In genomic region chr2:38794235-38794946, GRCh38 we compare ENCODE assay signal across 21 cellular contexts. TPM values are rescaled to one million over a fixed set of nuclear protein-coding genes. Genes with fewer than 3 reads are reported as not detected.
DNase-seq lines count a peak whose midpoint lies in the region; ATAC-seq, FAIRE-seq and TF ChIP-seq lines count a peak whose summit lies in the region.
"Had no signal": no experiment of that assay in that cellular context is flagged by ENCODE, and none has a peak within 500 bp of the region (broad histone marks: within the 10 kb centered on the region; RNA-seq: fewer than 3 reads in every experiment).

No MANE protein-coding gene starts in this region.

- peaks cover 0 to 5% of the 10 kb centered on the region in 2 experiments; a peak in 1 of 5 replicates for H3K36me3 ChIP-seq in HepG2 (replicated peaks in 1 of 2; ENCODE audit: control insufficient read depth in 1 of 2, insufficient read depth in 2 of 2, low read length in 2 of 2)

- H3K9ac ChIP-seq in HepG2 (ENCODE audit: insufficient read depth, low read depth, low read length), result peak overlapping the region; percentile 3; the same call in 1 of the 2 replicates

- TF ChIP-seq CTCF in HepG2 (CRISPR knock-in tag; IDR thresholded peaks at IDR 0.05) (no peak), progenitor cell of endocrine pancreas (IDR thresholded peaks at IDR 0.05; ENCODE audit: unreplicated experiment) (no peak), foreskin fibroblast (IDR thresholded peaks at IDR 0.05; ENCODE audit: low read depth, low read length) (no peak)

- FAIRE-seq in HepG2 (lab: Jason Lieb, UNC), result peak; percentile 48
- FAIRE-seq: H1 had no signal

- H3K27ac Mint-ChIP-seq in progenitor cell of endocrine pancreas, result peak overlapping the region; percentile 88
- H3K27ac Mint-ChIP-seq: CD8-positive, alpha-beta memory T cell had no signal

- ATAC-seq in HepG2, result peak; percentile 83

- no peaks in the 10 kb centered on the region for H3K9me3 ChIP-seq in HepG2 (ENCODE audit: low read length)

- peak; percentile 74 for DNase-seq in Caki2 (ENCODE audit: low read depth)
- DNase-seq in glomerular visceral epithelial cell (ENCODE audit: extremely low spot score), result peak; percentile 13
- peak; percentile 39 for DNase-seq in HepG2 (ENCODE audit: low spot score)
- DNase-seq in progenitor cell of endocrine pancreas (ENCODE audit: low spot score, unreplicated experiment), result no peak
- no peak for DNase-seq in A172 (ENCODE audit: low spot score)
- DNase-seq in MV-4-11 (lab: John Stamatoyannopoulos, UW), result no peak
- DNase-seq in foreskin fibroblast, result no peak
- no peak for DNase-seq in Kasumi-1 (lab: John Stamatoyannopoulos, UW)
- DNase-seq: C1 segment of cervical spinal cord; CD8-positive, alpha-beta memory T cell; DMS79; KG1; NCI-H1048; NCI-H1436; NCI-H2029; NCI-H2171 treated with DMSO at 0.1 percent for 48 hours; NCI-H748 treated with DMSO at 0.1 percent for 48 hours; NK-92 treated with Interleukin-12 subunit alpha and Interleukin-12 subunit beta, amount 100 ng/mL, for 24 hours; Right ventricle myocardium superior had no signal

- 20% methylated on average over 7 of the region's 7 CpGs for WGBS in HepG2 (ENCODE audit: low lambda C conversion rate)

- H3K79me2 ChIP-seq in HepG2 (ENCODE audit: insufficient read depth, low read length), result no peaks in the 10 kb centered on the region

- H3K4me3 ChIP-seq in HepG2 (replicated peaks in 1 of 3; ENCODE audit: insufficient read depth in 1 of 3, low read depth in 2 of 3, low read length in 3 of 3) (peak overlapping the region in 1 of 3 experiments; percentile 1; a peak in 1 of 6 replicates), foreskin fibroblast (ENCODE audit: low read depth in 1 of 2, low read length in 2 of 2) (no peak overlapping the region)
- H3K4me3 ChIP-seq: SK-N-MC had no signal

- H3K27ac ChIP-seq in HepG2 (ENCODE audit: extremely low read length, insufficient read depth, low read length), result peak overlapping the region; percentile 3
- H3K27ac ChIP-seq: SK-N-MC had no signal

- no peaks in the 10 kb centered on the region for H3K9me3 Mint-ChIP-seq in progenitor cell of endocrine pancreas (ENCODE audit: low read depth)
- H3K9me3 Mint-ChIP-seq: CD8-positive, alpha-beta memory T cell had no signal

- H2AFZ ChIP-seq in HepG2 (ENCODE audit: low read length), result peak overlapping the region; percentile 88

- H3K36me3 Mint-ChIP-seq in progenitor cell of endocrine pancreas (ENCODE audit: insufficient read depth), result peaks cover 3% of the 10 kb centered on the region

- no peaks in the 10 kb centered on the region for H3K27me3 Mint-ChIP-seq in progenitor cell of endocrine pancreas

- CTCF ChIA-PET in HepG2 (lab: Yijun Ruan, JAX; ENCODE audit: low intra/inter-chr PET ratio, low total read pairs), result no interaction called here

- H3K27me3 ChIP-seq in HepG2 (ENCODE audit: control insufficient read depth in 1 of 2, insufficient read depth in 2 of 2, low read length in 2 of 2), result no peaks in the 10 kb centered on the region

- TF ChIP-seq EP300 in HepG2 (IDR thresholded peaks at IDR 0.05; ENCODE audit: low read depth in 2 of 2, low read length in 2 of 2) (no peak), HepG2 (CRISPR knock-in tag; IDR thresholded peaks at IDR 0.05; ENCODE audit: borderline replicate concordance) (no peak)

- H3K4me2 ChIP-seq in HepG2 (ENCODE audit: low read depth, low read length), result peak overlapping the region; percentile 60

- intact Hi-C loops in HepG2 (cut with micrococcal nuclease; ENCODE audit: unreplicated experiment), result no loop called here

- H3K4me1 ChIP-seq in HepG2 (ENCODE audit: insufficient read depth, low read length), result peaks cover 40% of the 10 kb centered on the region

- H3K4me1 Mint-ChIP-seq in progenitor cell of endocrine pancreas (ENCODE audit: low read depth), result peaks cover 19% of the 10 kb centered on the region
- H3K4me1 Mint-ChIP-seq: CD8-positive, alpha-beta memory T cell had no signal

- no TSS peak for BruUV-seq in HepG2 (replicated peaks; lab: Mats Ljungman, UMichigan)

- TF ChIP-seq RAD21 in HepG2 (CRISPR knock-in tag; IDR thresholded peaks at IDR 0.05), result no peak

- POLR2A ChIA-PET in HepG2 (lab: Yijun Ruan, JAX), result interaction anchor here (2.9 kb wide), 1 partner anchor 43 kb away, joined by 14 read pairs; the partner anchor contains the start of gene SRSF7

- no peak overlapping the region for H3K4me3 Mint-ChIP-seq in progenitor cell of endocrine pancreas (ENCODE audit: low read depth)
- H3K4me3 Mint-ChIP-seq: CD8-positive, alpha-beta memory T cell had no signal

- H4K20me1 ChIP-seq in HepG2 (ENCODE audit: insufficient read depth, low read length), result no peaks in the 10 kb centered on the region

- no peak for TF ChIP-seq POLR2A in HepG2 (IDR thresholded peaks at IDR 0.05; ENCODE audit: insufficient read depth in 1 of 2, low read depth in 2 of 2, low read length in 2 of 2)

- in situ Hi-C loops in Caki2 (cut with HindIII; ENCODE audit: low pct_unique_long_range_greater_than_20kb, low sequenced_read_pairs), result no loop called here
- in situ Hi-C loops in HepG2 (cut with HindIII; ENCODE audit: extremely low pct_ligation_motif_present, low pct_unique_long_range_greater_than_20kb), result no loop called here

TF ChIP-seq in HepG2, 621 proteins besides CTCF, POLR2A, EP300 and RAD21 (continues in another document):
- TF ChIP-seq ZNF44 (CRISPR knock-in tag; IDR thresholded peaks at IDR 0.05) (0 out of 2 replicates have a peak, but pooled peaks have one; percentile 66), ZFP36L1 (CRISPR knock-in tag; IDR thresholded peaks at IDR 0.05) (peak; percentile 54; the same call in 1 of the 2 replicates)

RNA-seq across cellular contexts. Expression of gene GEMIN6, which starts 16.4 kb away (rescaled TPM):
- total RNA-seq in Caki2 (2014; rRNA removed; shearing (Covaris generic); ENCODE audit: low replicate concordance), result 19.3 and 32.1 TPM in 2 replicates
- total RNA-seq in HepG2 (2016; rRNA removed; fragmentation: Illumina TruSeq; extraction: Trizol) (43.2 and 62.7 TPM in 2 replicates), progenitor cell of endocrine pancreas (16.3 and 17.5 TPM in 2 replicates)
- 12.7 and 14.8 TPM in 2 replicates for total RNA-seq in HepG2 (2016; cell fraction: cytosol; rRNA removed; fragmentation: Illumina TruSeq; extraction: Trizol; ENCODE audit: low read depth)
- 46.9 and 68.8 TPM in 2 replicates for total RNA-seq in HepG2 (2016; cell fraction: insoluble cytoplasmic fraction; rRNA removed; fragmentation: Illumina TruSeq; extraction: Trizol)
- 27.5 and 31.0 TPM in 2 replicates for total RNA-seq in HepG2 (2016; cell fraction: membrane; rRNA removed; fragmentation: Illumina TruSeq; extraction: Trizol)
- total RNA-seq in HepG2 (2016; cell fraction: nucleus; rRNA removed; fragmentation: Illumina TruSeq; extraction: Trizol), result 11.9 and 15.9 TPM in 2 replicates
- 13.0 and 14.4 TPM in 2 replicates for polyA plus RNA-seq in HepG2 (2011; rRNA removed)
- 7.9 and 12.4 TPM in 2 replicates for polyA plus RNA-seq in HepG2 (2011; cell fraction: cytosol; rRNA removed)
- polyA plus RNA-seq in HepG2 (2011; cell fraction: nucleus; rRNA removed), result 1.6 and 3.7 TPM in 2 replicates
- 15.2 and 30.2 TPM in 2 replicates for polyA plus RNA-seq in HepG2 (2012)
- 12.3 and 13.5 TPM in 2 replicates for polyA plus RNA-seq in HepG2 (2016; cell fraction: cytosol; fragmentation: Illumina TruSeq; extraction: Trizol; ENCODE audit: low read depth)
- polyA plus RNA-seq in HepG2 (2016; cell fraction: insoluble cytoplasmic fraction; fragmentation: Illumina TruSeq; extraction: Trizol; ENCODE audit: low read depth), result 58.6 and 61.6 TPM in 2 replicates
- polyA plus RNA-seq in HepG2 (2016; cell fraction: membrane; fragmentation: Illumina TruSeq; extraction: Trizol; ENCODE audit: low read depth), result 18.4 and 19.5 TPM in 2 replicates
- polyA plus RNA-seq in HepG2 (2016; cell fraction: nucleus; fragmentation: Illumina TruSeq; extraction: Trizol; ENCODE audit: insufficient read depth, low read depth), result 23.2 and 25.7 TPM in 2 replicates
- polyA minus RNA-seq in HepG2 (2011; rRNA and poly(A)+ RNA removed; ENCODE audit: low replicate concordance), result 2.1 and 7.0 TPM in 2 replicates
- 6.2 and 8.2 TPM in 2 replicates for polyA minus RNA-seq in HepG2 (2011; cell fraction: cytosol; rRNA and poly(A)+ RNA removed)
- 1.7 and 2.9 TPM in 2 replicates for polyA minus RNA-seq in HepG2 (2011; cell fraction: nucleus; rRNA and poly(A)+ RNA removed)
- 22.0 and 30.1 TPM in 2 replicates for total RNA-seq in A172 (2014; rRNA removed; shearing (Covaris generic))

RNA-seq across cellular contexts. Expression of gene SRSF7, which starts 43.2 kb away (rescaled TPM):
- 145 and 165 TPM in 2 replicates for total RNA-seq in Caki2 (2014; rRNA removed; shearing (Covaris generic); ENCODE audit: low replicate concordance)
- 275 and 377 TPM in 2 replicates for total RNA-seq in HepG2 (2016; rRNA removed; fragmentation: Illumina TruSeq; extraction: Trizol)
- total RNA-seq in HepG2 (2016; cell fraction: cytosol; rRNA removed; fragmentation: Illumina TruSeq; extraction: Trizol; ENCODE audit: low read depth), result 67.2 and 80.5 TPM in 2 replicates
- total RNA-seq in HepG2 (2016; cell fraction: insoluble cytoplasmic fraction; rRNA removed; fragmentation: Illumina TruSeq; extraction: Trizol), result 285 and 392 TPM in 2 replicates
- 77.6 and 84.5 TPM in 2 replicates for total RNA-seq in HepG2 (2016; cell fraction: membrane; rRNA removed; fragmentation: Illumina TruSeq; extraction: Trizol)
- 186 and 191 TPM in 2 replicates for total RNA-seq in HepG2 (2016; cell fraction: nucleus; rRNA removed; fragmentation: Illumina TruSeq; extraction: Trizol)
- 154 and 172 TPM in 2 replicates for polyA plus RNA-seq in HepG2 (2011; rRNA removed)
- 76.4 and 98.0 TPM in 2 replicates for polyA plus RNA-seq in HepG2 (2011; cell fraction: cytosol; rRNA removed)
- polyA plus RNA-seq in HepG2 (2011; cell fraction: nucleus; rRNA removed), result 231 and 316 TPM in 2 replicates
- polyA plus RNA-seq in HepG2 (2012), result 106 and 123 TPM in 2 replicates
- 48.7 and 55.5 TPM in 2 replicates for polyA plus RNA-seq in HepG2 (2016; cell fraction: cytosol; fragmentation: Illumina TruSeq; extraction: Trizol; ENCODE audit: low read depth)
- 378 and 417 TPM in 2 replicates for polyA plus RNA-seq in HepG2 (2016; cell fraction: insoluble cytoplasmic fraction; fragmentation: Illumina TruSeq; extraction: Trizol; ENCODE audit: low read depth)
- 45.0 and 50.4 TPM in 2 replicates for polyA plus RNA-seq in HepG2 (2016; cell fraction: membrane; fragmentation: Illumina TruSeq; extraction: Trizol; ENCODE audit: low read depth)
- 359 and 362 TPM in 2 replicates for polyA plus RNA-seq in HepG2 (2016; cell fraction: nucleus; fragmentation: Illumina TruSeq; extraction: Trizol; ENCODE audit: insufficient read depth, low read depth)
- 67.1 and 233 TPM in 2 replicates for polyA minus RNA-seq in HepG2 (2011; rRNA and poly(A)+ RNA removed; ENCODE audit: low replicate concordance)
- polyA minus RNA-seq in HepG2 (2011; cell fraction: cytosol; rRNA and poly(A)+ RNA removed), result 41.8 and 45.7 TPM in 2 replicates
- 175 and 230 TPM in 2 replicates for polyA minus RNA-seq in HepG2 (2011; cell fraction: nucleus; rRNA and poly(A)+ RNA removed)
- total RNA-seq in progenitor cell of endocrine pancreas, result 258 TPM in 2 replicates
- total RNA-seq in A172 (2014; rRNA removed; shearing (Covaris generic)), result 298 and 318 TPM in 2 replicates

Comparison
In these comparisons a context has a peak if more than half of its experiments do, and no peak if none do; other contexts are left out.
1. DNase-seq: peak in Caki2 (single experiment), glomerular visceral epithelial cell (single experiment) and HepG2 (single experiment); none in progenitor cell of endocrine pancreas (single experiment), A172 (single experiment), MV-4-11 (single experiment), foreskin fibroblast (0 of 2) and Kasumi-1 (0 of 2).